Comparison of ENCODE assay signal across 12 cellular contexts in the genomic region with DNA sequence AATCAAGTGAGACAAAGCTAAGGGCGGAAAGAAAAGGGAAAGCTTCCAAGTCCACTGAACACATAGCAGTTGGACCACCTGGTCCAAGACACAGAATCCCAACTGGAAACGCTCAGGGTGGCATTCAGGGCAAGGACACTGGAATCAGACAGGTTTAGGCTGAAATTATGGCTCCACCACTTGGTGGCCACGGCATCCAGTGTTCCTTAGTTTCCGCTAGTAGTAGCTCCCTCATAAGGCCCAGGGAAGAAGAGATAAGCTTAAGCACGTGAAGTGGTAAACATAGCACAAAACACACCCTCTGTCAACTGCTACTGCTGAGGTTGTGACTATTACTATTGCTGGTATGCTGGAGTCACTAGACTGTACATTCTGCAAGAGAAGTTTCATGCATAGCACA.
"Had no signal": no experiment of that assay in that cellular context is flagged by ENCODE, and none has a peak within 500 bp of the region (broad histone marks: within the 10 kb centered on the region; RNA-seq: fewer than 3 reads in every experiment).

No MANE protein-coding gene starts in this region.

- H3K36me3 ChIP-seq: breast epithelium, lower lobe of right lung, tibial nerve had no signal

- DNase-seq: activated effector memory CD4-positive, alpha-beta T cell treated with Interleukin-2 at 50 U/mL for 16 hours; activated T-cell treated with anti-CD3 and anti-CD28 coated beads, Interleukin-2, amount 50 U/mL, for 24 hours; amygdala; lower lobe of right lung; naive B cell; posterior cingulate gyrus; right cardiac atrium; T-helper 17 cell had no signal

- H3K27me3 ChIP-seq: breast epithelium, tibial nerve had no signal

- H3K4me3 ChIP-seq: breast epithelium, lower lobe of right lung, smooth muscle cell, tibial nerve had no signal

- FAIRE-seq: endothelial cell of umbilical vein had no signal
